15 cellular contexts compared by ENCODE assay signal in the genomic region with DNA sequence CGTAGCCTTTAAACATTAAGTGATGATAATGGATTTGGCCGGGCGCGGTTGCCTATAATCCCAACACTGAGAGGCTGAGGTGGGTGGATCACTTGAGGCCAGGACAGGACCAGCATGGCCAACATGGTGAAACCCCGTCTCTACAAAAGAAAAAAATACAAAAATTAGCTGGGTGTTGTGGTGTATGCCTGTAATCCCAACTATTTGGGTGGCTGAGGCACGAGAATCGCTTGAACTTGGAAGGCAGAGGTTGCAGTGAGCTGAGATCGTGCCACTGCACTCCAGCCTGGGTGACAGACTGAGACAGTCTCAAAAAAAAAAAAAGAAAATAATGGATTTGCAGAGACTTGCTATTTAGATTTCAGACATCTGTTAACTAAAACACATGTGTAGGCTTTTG. TPM values are rescaled to one million over a fixed set of nuclear protein-coding genes. Genes with fewer than 3 reads are reported as not detected.
DNase-seq lines count a peak whose midpoint lies in the region; ATAC-seq, FAIRE-seq and TF ChIP-seq lines count a peak whose summit lies in the region.
"Had no signal": no experiment of that assay in that cellular context is flagged by ENCODE, and none has a peak within 500 bp of the region (broad histone marks: within the 10 kb centered on the region; RNA-seq: fewer than 3 reads in every experiment).

No MANE protein-coding gene starts in this region.

- peaks cover 18% of the 10 kb centered on the region for H3K79me2 ChIP-seq in GM23338 (replicated peaks; ENCODE audit: insufficient read depth)
- H3K79me2 ChIP-seq in PC-9 (ENCODE audit: low read depth) = 0 out of 2 replicates have a peak, but pooled peaks cover 29% of the 10 kb centered on the region
- H3K79me2 ChIP-seq in K562 (ENCODE audit: control insufficient read depth, insufficient read depth, low read length) = peaks cover 30% of the 10 kb centered on the region

- H4K20me1 ChIP-seq in GM23338 (replicated peaks; ENCODE audit: insufficient read depth) (peaks cover 42% of the 10 kb centered on the region), PC-9 (ENCODE audit: insufficient read depth) (peaks cover 57% of the 10 kb centered on the region), K562 (replicated peaks; ENCODE audit: control insufficient read depth, insufficient read depth, low read length) (no peaks in the 10 kb centered on the region)

- H2AFZ ChIP-seq in GM23338 = no peak overlapping the region
- H2AFZ ChIP-seq in PC-9 = no peak overlapping the region
- no peak overlapping the region for H2AFZ ChIP-seq in K562 (ENCODE audit: low read depth, low read length)

- POLR2A ChIA-PET in PC-9 (lab: Charles Lee; ENCODE audit: unreplicated experiment) (no interaction called here), K562 (lab: Yijun Ruan, JAX) (interaction anchor here (1.0 to 3.2 kb wide), 2 partner anchors 9 to 10 kb away, joined by 4 to 14 read pairs; a partner anchor contains a TSS)
- POLR2A ChIA-PET in naive thymus-derived CD8-positive, alpha-beta T cell (lab: Charles Lee) = interaction anchor here (1.4 kb wide), 1 partner anchor 9 kb away, joined by 3 read pairs; a partner anchor contains a TSS

- H3F3A ChIP-seq in GM23338 (replicated peaks; ENCODE audit: low read depth) (peaks cover 71% of the 10 kb centered on the region), PC-9 (ENCODE audit: insufficient read depth, low read depth) (peaks cover 97% of the 10 kb centered on the region)

- no peaks in the 10 kb centered on the region for H3K9me1 ChIP-seq in K562 (ENCODE audit: control insufficient read depth, insufficient read depth, low read length)

- CTCF ChIA-PET in PC-9 (lab: Charles Lee) = no interaction called here
- CTCF ChIA-PET in K562 (lab: Yijun Ruan, JAX; ENCODE audit: low intra/inter-chr PET ratio) = no interaction called here

- BruUV-seq in PC-9 (replicated peaks; lab: Mats Ljungman, UMichigan) = TSS peak; percentile 5
- BruUV-seq in K562 (replicated peaks; lab: Mats Ljungman, UMichigan) = no TSS peak

- in situ Hi-C loops in K562 (cut with MboI) = no loop called here

- TF ChIP-seq CTCF in GM23338 (conservative IDR thresholded peaks at IDR 0.05; ENCODE audit: low read depth in 2 of 2) = no peak
- no peak for TF ChIP-seq CTCF in PC-9 (conservative IDR thresholded peaks at IDR 0.05)
- TF ChIP-seq CTCF in K562 (IDR thresholded peaks at IDR 0.05 in 2 of 3, conservative IDR thresholded peaks at IDR 0.05 in 1 of 3; ENCODE audit: insufficient read depth in 2 of 3, low read depth in 1 of 3, low read length in 3 of 3) = no peak

- no peaks in the 10 kb centered on the region for H3K9me2 ChIP-seq in GM23338 (ENCODE audit: insufficient read depth)
- H3K9me2 ChIP-seq in PC-9 (ENCODE audit: insufficient read depth) = no peaks in the 10 kb centered on the region

- no peak overlapping the region for H3K27ac Mint-ChIP-seq in GM23338
- no peak overlapping the region for H3K27ac Mint-ChIP-seq in naive thymus-derived CD8-positive, alpha-beta T cell
- H3K27ac Mint-ChIP-seq: CD4-positive, alpha-beta T cell had no signal

- H3K4me3 ChIP-seq in GM23338 = no peak overlapping the region
- no peak overlapping the region for H3K4me3 ChIP-seq in PC-9
- H3K4me3 ChIP-seq in K562 = no peak overlapping the region
- H3K4me3 ChIP-seq: A549, HAP-1 had no signal

- H3K4me3 Mint-ChIP-seq in GM23338 = no peak overlapping the region
- H3K4me3 Mint-ChIP-seq in naive thymus-derived CD8-positive, alpha-beta T cell = no peak overlapping the region
- H3K4me3 Mint-ChIP-seq: CD4-positive, alpha-beta T cell had no signal

- WGBS in K562 (ENCODE audit: insufficient coverage, low coverage, missing lambda C conversion rate) = over 99% methylated on average over 8 of the region's 8 CpGs

- peaks cover 69% of the 10 kb centered on the region for H3K36me3 Mint-ChIP-seq in GM23338 (ENCODE audit: low read depth)
- peaks cover 17 to 62% (median 26%) of the 10 kb centered on the region in 3 donors for H3K36me3 Mint-ChIP-seq in naive thymus-derived CD8-positive, alpha-beta T cell

- H3K9me3 Mint-ChIP-seq in GM23338 = no peaks in the 10 kb centered on the region
- H3K9me3 Mint-ChIP-seq in naive thymus-derived CD8-positive, alpha-beta T cell = peaks cover 0 to 3% (median 0%) of the 10 kb centered on the region in 9 donors
- H3K9me3 Mint-ChIP-seq: CD4-positive, alpha-beta T cell had no signal

- H3K9ac ChIP-seq in K562 (ENCODE audit: insufficient read depth in 1 of 2, low read depth in 2 of 2, low read length in 2 of 2) = no peak overlapping the region

- TF ChIP-seq EP300 in K562 (IDR thresholded peaks at IDR 0.05; ENCODE audit: low read length) = no peak

- DNase-seq in GM23338 (ENCODE audit: low spot score) (no peak), PC-9 (no peak), K562 (ENCODE audit: extremely low read depth in 1 of 4, low spot score in 3 of 4) (no peak), islet precursor cell (peak; percentile 17), 8988T (no peak), kidney glomerular epithelial cell (lab: John Stamatoyannopoulos, UW) (no peak), GM12892 (ENCODE audit: insufficient read length) (no peak)
- DNase-seq in naive thymus-derived CD8-positive, alpha-beta T cell = no peak
- DNase-seq: AML-193; CD4-positive, alpha-beta T cell had no signal

- H3K4me1 ChIP-seq in GM23338 (ENCODE audit: insufficient read depth) (peaks cover 5% of the 10 kb centered on the region; the same call in 1 of the 2 replicates), PC-9 (replicated peaks; ENCODE audit: insufficient read depth) (peaks cover 24% of the 10 kb centered on the region), K562 (replicated peaks in 1 of 2; ENCODE audit: control insufficient read depth in 2 of 2, insufficient read depth in 2 of 2, low read length in 2 of 2) (peaks cover 2 to 4% of the 10 kb centered on the region in 2 experiments; a peak in 4 of 5 replicates)

- H3K9me3 ChIP-seq in PC-9 (ENCODE audit: insufficient read depth, low read depth) (no peaks in the 10 kb centered on the region), K562 (replicated peaks; ENCODE audit: control insufficient read depth, insufficient read depth, low read depth, low read length) (no peaks in the 10 kb centered on the region)
- H3K9me3 ChIP-seq: A549, Caco-2, HAP-1 had no signal

- H3K27me3 Mint-ChIP-seq in GM23338 (ENCODE audit: insufficient read depth, low read depth, poor library complexity) = peaks cover 10% of the 10 kb centered on the region
- no peaks in the 10 kb centered on the region for H3K27me3 Mint-ChIP-seq in naive thymus-derived CD8-positive, alpha-beta T cell
- H3K27me3 Mint-ChIP-seq: CD4-positive, alpha-beta T cell had no signal

- no peak for FAIRE-seq in K562 (lab: Jason Lieb, UNC)
- no peak for FAIRE-seq in GM12892 (lab: Jason Lieb, UNC)
- FAIRE-seq: A549, D721Med had no signal

- intact Hi-C loops in PC-9 (cut with micrococcal nuclease; ENCODE audit: unreplicated experiment) (no loop called here), K562 (cut with micrococcal nuclease) (no loop called here)

- H3K27ac ChIP-seq in GM23338 (ENCODE audit: low read depth) (peak overlapping the region; percentile 99), PC-9 (no peak overlapping the region), K562 (ENCODE audit: extremely low read depth, low read depth, low read length) (no peak overlapping the region)
- H3K27ac ChIP-seq: A549, C4-2B had no signal

- H3K27me3 ChIP-seq in GM23338 (ENCODE audit: insufficient read depth) (no peaks in the 10 kb centered on the region), PC-9 (ENCODE audit: insufficient read depth, low read depth) (no peaks in the 10 kb centered on the region), K562 (ENCODE audit: control insufficient read depth in 2 of 2, insufficient read depth in 2 of 2, low read length in 2 of 2) (no peaks in the 10 kb centered on the region)

- H3K4me2 ChIP-seq in GM23338 (no peak overlapping the region), PC-9 (no peak overlapping the region), K562 (ENCODE audit: insufficient read depth, low read length) (no peak overlapping the region)
- H3K4me2 ChIP-seq: A549 had no signal

- peaks cover 7% of the 10 kb centered on the region; the same call in 2 of the 3 replicates for H3K4me1 Mint-ChIP-seq in GM23338
- peaks cover 0 to 5% (median 1%) of the 10 kb centered on the region in 4 donors for H3K4me1 Mint-ChIP-seq in naive thymus-derived CD8-positive, alpha-beta T cell

- H3K36me3 ChIP-seq in GM23338 (ENCODE audit: insufficient read depth) = peaks cover 61% of the 10 kb centered on the region
- peaks cover 62% of the 10 kb centered on the region for H3K36me3 ChIP-seq in PC-9 (ENCODE audit: low read depth)
- peaks cover 65% of the 10 kb centered on the region for H3K36me3 ChIP-seq in K562 (ENCODE audit: control insufficient read depth, insufficient read depth, low read length)

- ATAC-seq in GM23338 (no peak), K562 (no peak)
- ATAC-seq in naive thymus-derived CD8-positive, alpha-beta T cell = no peak
- ATAC-seq: A549 had no signal

- no peak for TF ChIP-seq RAD21 in K562 (CRISPR knock-in tag; conservative IDR thresholded peaks at IDR 0.05 in 1 of 2, IDR thresholded peaks at IDR 0.05 in 1 of 2)

- peak; percentile 61; the same call in 1 of the 2 replicates for TF ChIP-seq POLR2A in K562 (conservative IDR thresholded peaks at IDR 0.05)
- no peak for TF ChIP-seq POLR2A in GM12892 (IDR thresholded peaks at IDR 0.05; ENCODE audit: low read depth, low read length)

RNA-seq across cellular contexts. Expression of a gene that starts 9.2 kb away (rescaled TPM):
- total RNA-seq in GM23338 (2014; rRNA removed; shearing (Covaris generic)) = 506 and 546 TPM in 2 replicates
- polyA plus RNA-seq in GM23338 (2016; fragmentation: Nextera tagmentation; extraction: Ambion mirVana) (226 and 278 TPM in 2 replicates), K562 (2011; rRNA removed) (194 and 263 TPM in 2 replicates), K562 (2014; fragmentation: Illumina TruSeq; extraction: Trizol) (232 and 298 TPM in 2 replicates), K562 (2014; fragmentation: Nextera tagmentation; extraction: Ambion mirVana) (100 to 1,000 TPM; 150 to 299 TPM), K562 (2014; rRNA removed) (205 and 218 TPM in 2 replicates)
- total RNA-seq in PC-9 (2021) (129 and 145 TPM in 2 replicates), K562 (2014; rRNA removed) (112 and 234 TPM in 2 replicates), K562 (2014; rRNA removed; fragmentation: Illumina TruSeq; extraction: Trizol) (425 and 528 TPM in 2 replicates), K562 (2015; rRNA removed; fragmentation: Illumina TruSeq; extraction: Trizol) (378 and 402 TPM in 2 replicates), K562 (2021) (179 and 209 TPM in 2 replicates)
- total RNA-seq in K562 (2011; cell fraction: chromatin; rRNA removed; ENCODE audit: low replicate concordance) = 196 and 552 TPM in 2 replicates
- 73.5 and 120 TPM in 2 replicates for total RNA-seq in K562 (2011; cell fraction: nucleolus; rRNA removed)
- total RNA-seq in K562 (2011; cell fraction: nucleoplasm; rRNA removed) = 284 and 429 TPM in 2 replicates
- 69.5 and 129 TPM in 2 replicates for polyA plus RNA-seq in K562 (2011; cell fraction: cytosol; rRNA removed)
- 124 and 148 TPM in 2 replicates for polyA plus RNA-seq in K562 (2011; cell fraction: nucleus; rRNA removed)
- 190 and 210 TPM in 2 replicates for polyA plus RNA-seq in K562 (2012)
- polyA minus RNA-seq in K562 (2011; rRNA and poly(A)+ RNA removed) = 405 and 437 TPM in 2 replicates
- polyA minus RNA-seq in K562 (2011; cell fraction: cytosol; rRNA and poly(A)+ RNA removed) = 193 and 262 TPM in 2 replicates
- 99.6 and 227 TPM in 2 replicates for polyA minus RNA-seq in K562 (2011; cell fraction: nucleus; rRNA and poly(A)+ RNA removed)
- 168 TPM for polyA plus RNA-seq in GM12892 (2012; ENCODE audit: missing spikeins)
- total RNA-seq in naive thymus-derived CD8-positive, alpha-beta T cell = 100 to 1,000 TPM; 259 to 272 TPM
- 100 to 1,000 TPM; 323 to 351 (median 327) TPM for polyA plus RNA-seq in naive thymus-derived CD8-positive, alpha-beta T cell

RNA-seq across cellular contexts. Expression of a gene that starts 57.4 kb away (rescaled TPM):
- 132 and 148 TPM in 2 replicates for total RNA-seq in GM23338 (2014; rRNA removed; shearing (Covaris generic))
- polyA plus RNA-seq in GM23338 (2016; fragmentation: Nextera tagmentation; extraction: Ambion mirVana) = 226 and 277 TPM in 2 replicates
- total RNA-seq in PC-9 (2021) = 79.4 and 90.5 TPM in 2 replicates
- 45.9 and 94.2 TPM in 2 replicates for total RNA-seq in K562 (2011; cell fraction: chromatin; rRNA removed; ENCODE audit: low replicate concordance)
- 26.8 and 27.1 TPM in 2 replicates for total RNA-seq in K562 (2011; cell fraction: nucleolus; rRNA removed)
- 49.4 and 71.2 TPM in 2 replicates for total RNA-seq in K562 (2011; cell fraction: nucleoplasm; rRNA removed)
- total RNA-seq in K562 (2014; rRNA removed) = 84.5 and 89.3 TPM in 2 replicates
- total RNA-seq in K562 (2014; rRNA removed; fragmentation: Illumina TruSeq; extraction: Trizol) = 96.6 and 114 TPM in 2 replicates
- 67.0 and 78.3 TPM in 2 replicates for total RNA-seq in K562 (2015; rRNA removed; fragmentation: Illumina TruSeq; extraction: Trizol)
- 100 and 108 TPM in 2 replicates for total RNA-seq in K562 (2021)
- polyA plus RNA-seq in K562 (2011; rRNA removed) = 148 and 173 TPM in 2 replicates
- 36.9 and 70.8 TPM in 2 replicates for polyA plus RNA-seq in K562 (2011; cell fraction: cytosol; rRNA removed)
- polyA plus RNA-seq in K562 (2011; cell fraction: nucleus; rRNA removed) = 19.2 and 31.0 TPM in 2 replicates
- 115 and 142 TPM in 2 replicates for polyA plus RNA-seq in K562 (2012)
- polyA plus RNA-seq in K562 (2014; fragmentation: Illumina TruSeq; extraction: Trizol) = 177 and 187 TPM in 2 replicates
- 100 to 1,000 TPM; 152 to 180 TPM for polyA plus RNA-seq in K562 (2014; fragmentation: Nextera tagmentation; extraction: Ambion mirVana)
- polyA plus RNA-seq in K562 (2014; rRNA removed) = 114 and 128 TPM in 2 replicates
- polyA minus RNA-seq in K562 (2011; rRNA and poly(A)+ RNA removed) = 101 and 135 TPM in 2 replicates
- 59.9 and 67.9 TPM in 2 replicates for polyA minus RNA-seq in K562 (2011; cell fraction: cytosol; rRNA and poly(A)+ RNA removed)
- 12.5 and 26.5 TPM in 2 replicates for polyA minus RNA-seq in K562 (2011; cell fraction: nucleus; rRNA and poly(A)+ RNA removed)
- polyA plus RNA-seq in GM12892 (2012; ENCODE audit: missing spikeins) = 121 TPM
- total RNA-seq in naive thymus-derived CD8-positive, alpha-beta T cell = 100 to 1,000 TPM; 129 to 150 TPM
- 100 to 1,000 TPM; 359 to 455 (median 406) TPM for polyA plus RNA-seq in naive thymus-derived CD8-positive, alpha-beta T cell
